22 cellular contexts compared by ENCODE assay signal in the genomic region with DNA sequence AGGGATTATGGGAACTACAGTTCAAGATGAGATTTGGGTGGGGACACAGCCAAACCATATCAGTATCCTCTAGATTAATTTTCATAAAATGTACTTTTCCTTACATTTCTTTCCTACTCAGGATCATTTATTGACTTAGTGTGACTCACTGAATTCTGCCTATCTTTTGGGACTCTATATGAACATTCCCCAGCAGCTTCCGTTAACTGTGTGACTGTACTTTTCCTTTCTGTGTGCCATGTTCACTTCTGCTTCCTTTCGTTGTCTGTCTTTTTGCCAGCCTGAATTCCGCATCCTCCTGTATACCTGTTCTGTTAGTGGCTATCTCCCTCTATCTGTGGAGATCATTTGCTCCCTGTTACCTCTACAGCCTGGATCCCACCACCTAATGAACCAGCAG. TPM values are rescaled to one million over a fixed set of nuclear protein-coding genes. Genes with fewer than 3 reads are reported as not detected.
DNase-seq lines count a peak whose midpoint lies in the region; ATAC-seq, FAIRE-seq and TF ChIP-seq lines count a peak whose summit lies in the region.
"Had no signal": no experiment of that assay in that cellular context is flagged by ENCODE, and none has a peak within 500 bp of the region (broad histone marks: within the 10 kb centered on the region; RNA-seq: fewer than 3 reads in every experiment).

No MANE protein-coding gene starts in this region.

- peaks cover 43% of the 10 kb centered on the region for H3K36me3 Mint-ChIP-seq in activated CD4-positive, alpha-beta T cell treated with anti-CD3 and anti-CD28 coated beads, Interleukin-2, amount 10 ng/mL, durations not matched to agents 7 days and 5 days (ENCODE audit: low read depth)
- peaks cover 19% of the 10 kb centered on the region for H3K36me3 Mint-ChIP-seq in activated CD4-positive, alpha-beta T cell treated with anti-CD3 and anti-CD28 coated beads for 36 hours (ENCODE audit: low read depth)
- H3K36me3 Mint-ChIP-seq in stimulated activated effector memory CD8-positive, alpha-beta T cell treated with anti-CD3 and anti-CD28 coated beads, Interleukin-12 subunit alpha, Interleukin-12 subunit beta, amount 100 ng/mL, for 72 hours = peaks cover 74% of the 10 kb centered on the region

- no peak for ATAC-seq in activated CD4-positive, alpha-beta T cell treated with anti-CD3 and anti-CD28 coated beads for 36 hours
- no peak for ATAC-seq in stimulated activated effector memory CD8-positive, alpha-beta T cell treated with anti-CD3 and anti-CD28 coated beads, Interleukin-12 subunit alpha, Interleukin-12 subunit beta, amount 100 ng/mL, for 72 hours
- ATAC-seq in GM21367 (IDR thresholded peaks at IDR 0.05; ENCODE audit: unreplicated experiment) (no peak), HG03280 (IDR thresholded peaks at IDR 0.05; ENCODE audit: unreplicated experiment) (no peak)
- ATAC-seq: heart left ventricle had no signal

- CTCF ChIA-PET in activated CD4-positive, alpha-beta T cell treated with anti-CD3 and anti-CD28 coated beads, Interleukin-2, amount 10 ng/mL, durations not matched to agents 7 days and 5 days (lab: Charles Lee) = no interaction called here
- CTCF ChIA-PET in activated CD4-positive, alpha-beta T cell treated with anti-CD3 and anti-CD28 coated beads for 36 hours (lab: Charles Lee) = no interaction called here

- FAIRE-seq in GM19239 (lab: Jason Lieb, UNC) = no peak
- FAIRE-seq: H1 had no signal

- intact Hi-C loops in activated CD4-positive, alpha-beta T cell treated with anti-CD3 and anti-CD28 coated beads for 36 hours (cut with DNase I, micrococcal nuclease) = no loop called here

- POLR2A ChIA-PET in activated CD4-positive, alpha-beta T cell treated with anti-CD3 and anti-CD28 coated beads, Interleukin-2, amount 10 ng/mL, durations not matched to agents 7 days and 5 days (lab: Charles Lee) = no interaction called here
- POLR2A ChIA-PET in activated CD4-positive, alpha-beta T cell treated with anti-CD3 and anti-CD28 coated beads for 36 hours (lab: Charles Lee) = no interaction called here

- no peaks in the 10 kb centered on the region for H3K27me3 Mint-ChIP-seq in activated CD4-positive, alpha-beta T cell treated with anti-CD3 and anti-CD28 coated beads, Interleukin-2, amount 10 ng/mL, durations not matched to agents 7 days and 5 days
- no peaks in the 10 kb centered on the region for H3K27me3 Mint-ChIP-seq in activated CD4-positive, alpha-beta T cell treated with anti-CD3 and anti-CD28 coated beads for 36 hours
- H3K27me3 Mint-ChIP-seq: activated naive CD8-positive, alpha-beta T cell treated with anti-CD3 and anti-CD28 coated beads for 36 hours; brain; CD8-positive, alpha-beta memory T cell; type B pancreatic cell had no signal

- H3K4me3 ChIP-seq in astrocyte of the spinal cord (ENCODE audit: low read depth, low read length) = no peak overlapping the region
- H3K4me3 ChIP-seq: heart left ventricle had no signal

- H3K4me1 Mint-ChIP-seq in activated CD4-positive, alpha-beta T cell treated with anti-CD3 and anti-CD28 coated beads, Interleukin-2, amount 10 ng/mL, durations not matched to agents 7 days and 5 days = peaks cover 19% of the 10 kb centered on the region
- peaks cover 9% of the 10 kb centered on the region for H3K4me1 Mint-ChIP-seq in activated CD4-positive, alpha-beta T cell treated with anti-CD3 and anti-CD28 coated beads for 36 hours
- peaks cover 15% of the 10 kb centered on the region for H3K4me1 Mint-ChIP-seq in stimulated activated effector memory CD8-positive, alpha-beta T cell treated with anti-CD3 and anti-CD28 coated beads, Interleukin-12 subunit alpha, Interleukin-12 subunit beta, amount 100 ng/mL, for 72 hours

- H3K9me3 Mint-ChIP-seq in activated CD4-positive, alpha-beta T cell treated with anti-CD3 and anti-CD28 coated beads, Interleukin-2, amount 10 ng/mL, durations not matched to agents 7 days and 5 days = no peaks in the 10 kb centered on the region
- no peaks in the 10 kb centered on the region for H3K9me3 Mint-ChIP-seq in activated CD4-positive, alpha-beta T cell treated with anti-CD3 and anti-CD28 coated beads for 36 hours (ENCODE audit: low read depth)
- no peaks in the 10 kb centered on the region for H3K9me3 Mint-ChIP-seq in stimulated activated effector memory CD8-positive, alpha-beta T cell treated with anti-CD3 and anti-CD28 coated beads, Interleukin-12 subunit alpha, Interleukin-12 subunit beta, amount 100 ng/mL, for 72 hours
- H3K9me3 Mint-ChIP-seq: activated naive CD8-positive, alpha-beta T cell treated with anti-CD3 and anti-CD28 coated beads for 36 hours; activated T-helper 2 cell treated with anti-CD3 and anti-CD28 coated beads, Interferon-gamma antibody, Interleukin-2, Interleukin-4, amounts not matched to agents 10 μg/mL and 5 μg/mL and 100 μg/mL, durations not matched to agents 14 hours and 24 hours and 36 hours; CD8-positive, alpha-beta memory T cell; T-helper 1 cell treated with Interleukin-12 subunit alpha and Interleukin-12 subunit beta and Interleukin-4 antibody, amounts not matched to agents 30 μg/mL and 1 μg/mL, for 36 hours; type B pancreatic cell had no signal

- in situ Hi-C loops in astrocyte of the spinal cord (cut with HindIII; ENCODE audit: low sequenced_read_pairs) = no loop called here

- peak overlapping the region; percentile 55 for H3K27ac Mint-ChIP-seq in activated CD4-positive, alpha-beta T cell treated with anti-CD3 and anti-CD28 coated beads, Interleukin-2, amount 10 ng/mL, durations not matched to agents 7 days and 5 days
- no peak overlapping the region for H3K27ac Mint-ChIP-seq in activated CD4-positive, alpha-beta T cell treated with anti-CD3 and anti-CD28 coated beads for 36 hours
- H3K27ac Mint-ChIP-seq in stimulated activated effector memory CD8-positive, alpha-beta T cell treated with anti-CD3 and anti-CD28 coated beads, Interleukin-12 subunit alpha, Interleukin-12 subunit beta, amount 100 ng/mL, for 72 hours = peak overlapping the region; percentile 11
- H3K27ac Mint-ChIP-seq: activated naive CD8-positive, alpha-beta T cell treated with anti-CD3 and anti-CD28 coated beads for 36 hours; activated T-helper 2 cell treated with anti-CD3 and anti-CD28 coated beads, Interferon-gamma antibody, Interleukin-2, Interleukin-4, amounts not matched to agents 10 μg/mL and 5 μg/mL and 100 μg/mL, durations not matched to agents 14 hours and 24 hours and 36 hours; T-helper 1 cell treated with Interleukin-12 subunit alpha and Interleukin-12 subunit beta and Interleukin-4 antibody, amounts not matched to agents 30 μg/mL and 1 μg/mL, for 36 hours; type B pancreatic cell had no signal

- no peak for DNase-seq in activated CD4-positive, alpha-beta T cell treated with anti-CD3 and anti-CD28 coated beads, Interleukin-2, amount 10 ng/mL, durations not matched to agents 7 days and 5 days
- no peak for DNase-seq in activated CD4-positive, alpha-beta T cell treated with anti-CD3 and anti-CD28 coated beads for 36 hours
- DNase-seq in astrocyte of the spinal cord (ENCODE audit: low read depth, low spot score) (peak; percentile 52), fibroblast of peridontal ligament (ENCODE audit: extremely low read depth) (peak; percentile 53), GM19239 (ENCODE audit: insufficient read length, low spot score) (no peak)
- DNase-seq in stimulated activated effector memory CD8-positive, alpha-beta T cell treated with anti-CD3 and anti-CD28 coated beads, Interleukin-12 subunit alpha, Interleukin-12 subunit beta, amount 100 ng/mL, for 72 hours (ENCODE audit: low spot score in 2 of 2) = no peak
- DNase-seq: activated CD4-positive, alpha-beta T cell treated with anti-CD3 and anti-CD28 coated beads, Interleukin-2, amount 50 U/mL, for 1 hour; activated naive CD8-positive, alpha-beta T cell treated with anti-CD3 and anti-CD28 coated beads for 36 hours; CD8-positive, alpha-beta memory T cell; DMS53; heart left ventricle; mammary epithelial cell; NCI-H1092 treated with DMSO at 0.1 percent for 48 hours; NCI-H187 treated with DMSO at 0.1 percent for 48 hours; RPMI8226 had no signal

- TF ChIP-seq CTCF in astrocyte of the spinal cord (IDR thresholded peaks at IDR 0.05; ENCODE audit: low read depth, low read length) = no peak

- H3K4me3 Mint-ChIP-seq in activated CD4-positive, alpha-beta T cell treated with anti-CD3 and anti-CD28 coated beads, Interleukin-2, amount 10 ng/mL, durations not matched to agents 7 days and 5 days = no peak overlapping the region
- H3K4me3 Mint-ChIP-seq in activated CD4-positive, alpha-beta T cell treated with anti-CD3 and anti-CD28 coated beads for 36 hours = no peak overlapping the region
- H3K4me3 Mint-ChIP-seq in stimulated activated effector memory CD8-positive, alpha-beta T cell treated with anti-CD3 and anti-CD28 coated beads, Interleukin-12 subunit alpha, Interleukin-12 subunit beta, amount 100 ng/mL, for 72 hours = no peak overlapping the region
- H3K4me3 Mint-ChIP-seq: activated naive CD8-positive, alpha-beta T cell treated with anti-CD3 and anti-CD28 coated beads for 36 hours; brain; CD8-positive, alpha-beta memory T cell; T-helper 1 cell treated with Interleukin-12 subunit alpha and Interleukin-12 subunit beta and Interleukin-4 antibody, amounts not matched to agents 30 μg/mL and 1 μg/mL, for 36 hours; type B pancreatic cell had no signal

RNA-seq across cellular contexts. Expression of a gene that starts 48.8 kb away (rescaled TPM):
- total RNA-seq in activated CD4-positive, alpha-beta T cell treated with anti-CD3 and anti-CD28 coated beads, Interleukin-2, amount 10 ng/mL, durations not matched to agents 7 days and 5 days = 10 to 100 TPM; 53.1 to 59.5 TPM
- total RNA-seq in activated CD4-positive, alpha-beta T cell treated with anti-CD3 and anti-CD28 coated beads for 36 hours = 10 to 100 TPM; 31.5 to 38.2 TPM

Comparison
In these comparisons a context has a peak if more than half of its experiments do, and no peak if none do; other contexts are left out.
1. DNase-seq: peak in astrocyte of the spinal cord (single experiment) and fibroblast of peridontal ligament (single experiment); none in activated CD4-positive, alpha-beta T cell treated with anti-CD3 and anti-CD28 coated beads, Interleukin-2, amount 10 ng/mL, durations not matched to agents 7 days and 5 days (single experiment), activated CD4-positive, alpha-beta T cell treated with anti-CD3 and anti-CD28 coated beads for 36 hours (single experiment), stimulated activated effector memory CD8-positive, alpha-beta T cell treated with anti-CD3 and anti-CD28 coated beads, Interleukin-12 subunit alpha, Interleukin-12 subunit beta, amount 100 ng/mL, for 72 hours (0 of 2) and GM19239 (single experiment).